In the genomic region with DNA sequence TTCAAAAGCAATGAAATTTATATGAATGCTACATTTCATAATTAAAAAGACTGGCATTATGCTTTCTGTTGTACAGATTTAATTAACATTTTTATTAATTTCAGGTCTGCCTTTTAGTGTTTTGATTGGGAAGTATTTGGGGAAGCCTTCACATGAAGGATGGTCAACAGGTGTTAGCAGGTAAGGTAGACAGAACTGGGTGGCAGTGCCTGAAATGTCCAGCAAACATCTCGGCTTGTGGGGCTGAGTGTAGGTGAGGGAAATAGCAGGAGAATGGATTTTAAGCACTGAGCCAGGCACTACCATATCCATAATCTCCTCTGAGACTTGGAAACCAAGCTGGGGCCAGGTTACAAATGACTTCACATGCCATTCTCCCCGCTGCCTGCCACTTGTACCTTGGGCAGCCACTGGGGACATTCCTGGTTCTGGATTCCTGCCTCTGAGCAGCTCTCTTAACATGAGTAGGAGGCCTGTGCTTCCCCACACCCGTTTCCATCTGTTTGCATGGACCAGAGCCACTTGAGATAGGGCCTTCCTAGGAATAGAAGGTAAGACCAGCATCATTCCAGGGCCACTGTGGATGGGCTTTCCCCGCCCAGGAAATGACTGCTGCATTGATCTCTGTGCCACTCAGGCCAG, we compare ENCODE assay signal across 17 cellular contexts.
A peak's percentile ranks its signal among the peaks of the same experiment; 100 is the strongest.
DNase-seq lines count a peak whose midpoint lies in the region; ATAC-seq and TF ChIP-seq lines count a peak whose summit lies in the region.
"Had no signal": no experiment of that assay in that cellular context is flagged by ENCODE, and none has a peak within 500 bp of the region (broad histone marks: within the 10 kb centered on the region; RNA-seq: fewer than 3 reads in every experiment).

No MANE protein-coding gene starts in this region.

- no peak overlapping the region for H3K27ac Mint-ChIP-seq in HFFc6
- H3K27ac Mint-ChIP-seq: activated CD4-positive, alpha-beta memory T cell treated with anti-CD3 and anti-CD28 coated beads for 36 hours; activated T-cell treated with anti-CD3 and anti-CD28 coated beads, Interleukin-2, amount 50 U/mL, for 24 hours; stimulated activated naive CD8-positive, alpha-beta T cell treated with anti-CD3 and anti-CD28 coated beads, Interleukin-15, Interleukin-2, amounts not matched to agents 100 ng/mL and 50 ng/mL, for 24 hours had no signal

- peaks cover 21% of the 10 kb centered on the region for H3K27me3 Mint-ChIP-seq in HFFc6 (ENCODE audit: insufficient read depth)

- 39 to 51% methylated on average over 4 of the region's 4 CpGs for WGBS in thyroid gland, 2 donors

- no peak overlapping the region for H3K4me3 Mint-ChIP-seq in HFFc6
- H3K4me3 Mint-ChIP-seq: activated CD4-positive, alpha-beta memory T cell treated with anti-CD3 and anti-CD28 coated beads for 36 hours; activated T-cell treated with anti-CD3 and anti-CD28 coated beads, Interleukin-2, amount 50 U/mL, for 24 hours; neural crest cell; stimulated activated naive CD8-positive, alpha-beta T cell treated with anti-CD3 and anti-CD28 coated beads, Interleukin-15, Interleukin-2, amounts not matched to agents 100 ng/mL and 50 ng/mL, for 24 hours had no signal

- H3K9me3 ChIP-seq in right atrium auricular region = no peaks in the 10 kb centered on the region
- no peaks in the 10 kb centered on the region for H3K9me3 ChIP-seq in thyroid gland
- H3K9me3 ChIP-seq: upper lobe of left lung had no signal

- H3K4me3 ChIP-seq in right atrium auricular region (no peak overlapping the region), thyroid gland (replicated peaks in 1 of 3) (no peak overlapping the region)
- H3K4me3 ChIP-seq: upper lobe of left lung had no signal

- no peaks in the 10 kb centered on the region for H3K36me3 Mint-ChIP-seq in HFFc6 (ENCODE audit: low read depth)
- H3K36me3 Mint-ChIP-seq: activated CD4-positive, alpha-beta memory T cell treated with anti-CD3 and anti-CD28 coated beads for 36 hours had no signal

- no peaks in the 10 kb centered on the region for H3K4me1 Mint-ChIP-seq in HFFc6 (ENCODE audit: low read depth)

- H3K9me3 Mint-ChIP-seq in HFFc6 = no peaks in the 10 kb centered on the region
- H3K9me3 Mint-ChIP-seq: activated CD4-positive, alpha-beta memory T cell treated with anti-CD3 and anti-CD28 coated beads for 36 hours; activated T-cell treated with anti-CD3 and anti-CD28 coated beads, Interleukin-2, amount 50 U/mL, for 24 hours; neural crest cell; stimulated activated naive CD8-positive, alpha-beta T cell treated with anti-CD3 and anti-CD28 coated beads, Interleukin-15, Interleukin-2, amounts not matched to agents 100 ng/mL and 50 ng/mL, for 24 hours had no signal

- H3K36me3 ChIP-seq in right atrium auricular region (no peaks in the 10 kb centered on the region), thyroid gland (no peaks in the 10 kb centered on the region)
- H3K36me3 ChIP-seq: upper lobe of left lung had no signal

- TF ChIP-seq POLR2A in thyroid gland (IDR thresholded peaks at IDR 0.05) = peak in 1 of 2 donors; percentile 31

- ATAC-seq in Right ventricle myocardium inferior = peak; percentile 50
- ATAC-seq: foreskin keratinocyte had no signal

- H3K27me3 ChIP-seq in right atrium auricular region = peaks cover 0 to 4% of the 10 kb centered on the region in 2 donors
- no peaks in the 10 kb centered on the region for H3K27me3 ChIP-seq in thyroid gland
- H3K27me3 ChIP-seq: foreskin keratinocyte, upper lobe of left lung had no signal

- no peak for DNase-seq in Right ventricle myocardium inferior (ENCODE audit: missing footprints)
- no peak for DNase-seq in right atrium auricular region (ENCODE audit: low spot score)
- peak; percentile 19 for DNase-seq in NCI-H510A treated with DMSO at 0.1 percent for 48 hours (lab: John Stamatoyannopoulos, UW)
- DNase-seq in kidney tubule cell (ENCODE audit: low spot score) = peak; percentile 60
- peak; percentile 95 for DNase-seq in thyroid gland
- no peak for DNase-seq in 8988T
- DNase-seq in NAMALWA (ENCODE audit: low spot score) = no peak
- no peak for DNase-seq in HFFc6
- DNase-seq: activated CD4-positive, alpha-beta memory T cell treated with anti-CD3 and anti-CD28 coated beads for 36 hours; activated naive CD4-positive, alpha-beta T cell treated with anti-CD3 and anti-CD28 coated beads, Interleukin-2, amount 50 U/mL, for 16 hours; activated T-cell treated with anti-CD3 and anti-CD28 coated beads, Interleukin-2, amount 50 U/mL, for 24 hours; foreskin keratinocyte; NCI-H2081 treated with DMSO at 0.1 percent for 48 hours; NK-92 treated with Interleukin-12 subunit alpha and Interleukin-12 subunit beta, amount 100 ng/mL, for 24 hours had no signal

- H3K27ac ChIP-seq in right atrium auricular region = no peak overlapping the region
- peak overlapping the region; percentile 72 to 87 (median 77) for H3K27ac ChIP-seq in thyroid gland
- H3K27ac ChIP-seq: foreskin keratinocyte, upper lobe of left lung had no signal

- TF ChIP-seq CTCF in right atrium auricular region (IDR thresholded peaks at IDR 0.05) = no peak
- TF ChIP-seq CTCF in thyroid gland (IDR thresholded peaks at IDR 0.05) = peak in 4 of 6 experiments; percentile 39 to 62 (median 48)
- no peak for TF ChIP-seq CTCF in HFFc6 (IDR thresholded peaks at IDR 0.05)

- H3K4me1 ChIP-seq in right atrium auricular region (peaks cover 0 to 5% of the 10 kb centered on the region in 2 donors), thyroid gland (peaks cover 20 to 26% of the 10 kb centered on the region in 2 donors)
- H3K4me1 ChIP-seq: foreskin keratinocyte had no signal

- intact Hi-C loops in Right ventricle myocardium inferior (cut with DNase I) (no loop called here), thyroid gland (cut with DNase I) (no loop called here)

Comparison
In these comparisons a context has a peak if more than half of its experiments do, and no peak if none do; other contexts are left out.
1. DNase-seq: peak in NCI-H510A treated with DMSO at 0.1 percent for 48 hours (single experiment), kidney tubule cell (single experiment) and thyroid gland (2 of 2); none in Right ventricle myocardium inferior (single experiment), right atrium auricular region (single experiment), 8988T (single experiment), NAMALWA (single experiment) and HFFc6 (single experiment).
2. H3K27ac ChIP-seq: peak in thyroid gland (3 of 3); none in right atrium auricular region (0 of 2).
3. CTCF ChIP-seq: peak in thyroid gland (4 of 6); none in right atrium auricular region (0 of 2) and HFFc6 (single experiment).